ENCODE assay signal across 1 cellular context in the genomic region with DNA sequence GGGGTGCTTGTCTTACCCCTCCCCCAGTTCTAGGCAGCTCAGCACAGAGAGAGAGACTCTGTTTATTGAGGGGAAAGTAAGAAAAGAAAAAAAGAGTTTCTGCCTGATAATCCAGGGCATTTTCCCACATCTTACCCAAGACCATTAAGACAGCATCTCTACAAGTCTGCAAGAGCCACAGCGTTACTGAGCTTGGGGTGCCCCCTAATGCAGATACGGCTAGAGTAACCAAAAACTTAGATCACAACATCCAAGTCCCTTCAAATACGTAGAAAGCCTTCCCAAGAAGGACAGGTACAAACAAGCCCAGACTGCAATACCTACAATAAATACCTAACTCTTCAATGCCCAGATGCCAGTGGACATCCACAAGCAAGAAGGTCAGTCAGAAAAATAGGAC.
TF ChIP-seq lines count a peak whose summit lies in the region.

No MANE protein-coding gene starts in this region.

TF ChIP-seq in HepG2, 621 proteins besides CTCF, POLR2A, EP300 and RAD21:
- TF ChIP-seq STAG1 (CRISPR knock-in tag; IDR thresholded peaks at IDR 0.05) (0 out of 2 replicates have a peak, but pooled peaks have one; percentile 19), GTF3A (CRISPR knock-in tag; conservative IDR thresholded peaks at IDR 0.05) (no peak)
